1 cellular context compared by ENCODE assay signal in the genomic region with DNA sequence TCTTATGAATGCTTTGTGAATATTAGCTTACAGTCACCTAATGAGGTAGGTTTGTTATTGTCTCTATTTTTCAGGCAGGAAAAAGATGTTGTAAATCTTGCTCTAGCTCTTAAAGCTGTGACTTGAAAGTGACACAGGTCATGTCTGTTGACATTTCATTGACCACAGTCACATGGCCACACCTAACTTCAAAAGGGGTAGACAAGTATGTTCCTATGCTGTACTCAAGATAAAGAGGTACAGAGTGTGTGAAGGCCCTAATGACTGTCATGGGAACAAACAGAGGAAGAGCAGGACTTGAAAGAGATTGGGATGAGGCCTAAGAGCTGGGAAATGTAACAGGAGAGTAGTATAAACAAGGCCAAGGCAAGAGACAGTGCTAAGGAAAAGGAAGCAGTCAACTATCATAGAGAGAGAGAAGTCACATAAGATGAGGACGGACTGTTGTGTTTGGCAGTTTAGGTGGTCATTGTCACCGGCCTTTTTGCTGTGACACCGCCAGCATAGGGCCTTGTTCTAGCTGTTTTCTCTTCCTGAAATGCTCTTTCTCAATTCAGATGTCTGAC.
TF ChIP-seq lines count a peak whose summit lies in the region.

No MANE protein-coding gene starts in this region.

TF ChIP-seq in HepG2, 621 proteins besides CTCF, POLR2A, EP300 and RAD21 (continued from another document and continues in another):
- TF ChIP-seq, protein P1, sequence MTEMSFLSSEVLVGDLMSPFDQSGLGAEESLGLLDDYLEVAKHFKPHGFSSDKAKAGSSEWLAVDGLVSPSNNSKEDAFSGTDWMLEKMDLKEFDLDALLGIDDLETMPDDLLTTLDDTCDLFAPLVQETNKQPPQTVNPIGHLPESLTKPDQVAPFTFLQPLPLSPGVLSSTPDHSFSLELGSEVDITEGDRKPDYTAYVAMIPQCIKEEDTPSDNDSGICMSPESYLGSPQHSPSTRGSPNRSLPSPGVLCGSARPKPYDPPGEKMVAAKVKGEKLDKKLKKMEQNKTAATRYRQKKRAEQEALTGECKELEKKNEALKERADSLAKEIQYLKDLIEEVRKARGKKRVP (CRISPR knock-in tag; IDR thresholded peaks at IDR 0.05) = no peak
- TF ChIP-seq PAWR (CRISPR knock-in tag; IDR thresholded peaks at IDR 0.05; ENCODE audit: borderline replicate concordance) = no peak
- TF ChIP-seq NR2F2 (IDR thresholded peaks at IDR 0.05; ENCODE audit: borderline replicate concordance, low read depth) = peak; percentile 79
- 0 out of 2 replicates have a peak, but pooled peaks have one; percentile 20 for TF ChIP-seq ATF1 (CRISPR knock-in tag; IDR thresholded peaks at IDR 0.05)
- TF ChIP-seq, protein P2, sequence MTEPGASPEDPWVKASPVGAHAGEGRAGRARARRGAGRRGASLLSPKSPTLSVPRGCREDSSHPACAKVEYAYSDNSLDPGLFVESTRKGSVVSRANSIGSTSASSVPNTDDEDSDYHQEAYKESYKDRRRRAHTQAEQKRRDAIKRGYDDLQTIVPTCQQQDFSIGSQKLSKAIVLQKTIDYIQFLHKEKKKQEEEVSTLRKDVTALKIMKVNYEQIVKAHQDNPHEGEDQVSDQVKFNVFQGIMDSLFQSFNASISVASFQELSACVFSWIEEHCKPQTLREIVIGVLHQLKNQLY (CRISPR knock-in tag; IDR thresholded peaks at IDR 0.05) = no peak
- TF ChIP-seq STAT5B (CRISPR knock-in tag; IDR thresholded peaks at IDR 0.05) = no peak
- TF ChIP-seq NR2F6 (IDR thresholded peaks at IDR 0.05) = peak; percentile 76
- peak; percentile 68 for TF ChIP-seq NR2F6 (CRISPR knock-in tag; IDR thresholded peaks at IDR 0.05)
- no peak for TF ChIP-seq POLR2G (IDR thresholded peaks at IDR 0.05; ENCODE audit: low read depth, low read length)
- peak; percentile 67; the same call in 1 of the 2 replicates for TF ChIP-seq ZNF3 (CRISPR knock-in tag; IDR thresholded peaks at IDR 0.05)
- peak; percentile 26; the same call in 1 of the 2 replicates for TF ChIP-seq CREM (IDR thresholded peaks at IDR 0.05)
- TF ChIP-seq CREM (CRISPR knock-in tag; IDR thresholded peaks at IDR 0.05) = no peak
- TF ChIP-seq FOXP1 (IDR thresholded peaks at IDR 0.05) = no peak
- TF ChIP-seq FOXP1 (CRISPR knock-in tag; IDR thresholded peaks at IDR 0.05) = peak; percentile 45; the same call in 1 of the 2 replicates
- peak; percentile 60; the same call in 1 of the 2 replicates for TF ChIP-seq TBX2 (CRISPR knock-in tag; IDR thresholded peaks at IDR 0.05; ENCODE audit: borderline replicate concordance)
- no peak for TF ChIP-seq ZNF160 (CRISPR knock-in tag; IDR thresholded peaks at IDR 0.05)
- no peak for TF ChIP-seq CC2D1A (CRISPR knock-in tag; IDR thresholded peaks at IDR 0.05)
- no peak for TF ChIP-seq AGO2 (optimal IDR thresholded peaks at IDR 0.05; ENCODE audit: low read depth, low read length)
- TF ChIP-seq NFKBIZ (CRISPR knock-in tag; IDR thresholded peaks at IDR 0.05) = no peak
- TF ChIP-seq ZNF678 (CRISPR knock-in tag; IDR thresholded peaks at IDR 0.05) = no peak
- no peak for TF ChIP-seq ZNF143 (CRISPR knock-in tag; IDR thresholded peaks at IDR 0.05)
- TF ChIP-seq SAP130 (CRISPR knock-in tag; IDR thresholded peaks at IDR 0.05; ENCODE audit: low read depth) = 0 out of 2 replicates have a peak, but pooled peaks have one; percentile 12
- TF ChIP-seq FOSL2 (CRISPR knock-in tag; IDR thresholded peaks at IDR 0.05) = peak; percentile 34; the same call in 1 of the 2 replicates
- no peak for TF ChIP-seq ZNF235 (CRISPR knock-in tag; IDR thresholded peaks at IDR 0.05; ENCODE audit: borderline replicate concordance)
- TF ChIP-seq, protein P3, sequence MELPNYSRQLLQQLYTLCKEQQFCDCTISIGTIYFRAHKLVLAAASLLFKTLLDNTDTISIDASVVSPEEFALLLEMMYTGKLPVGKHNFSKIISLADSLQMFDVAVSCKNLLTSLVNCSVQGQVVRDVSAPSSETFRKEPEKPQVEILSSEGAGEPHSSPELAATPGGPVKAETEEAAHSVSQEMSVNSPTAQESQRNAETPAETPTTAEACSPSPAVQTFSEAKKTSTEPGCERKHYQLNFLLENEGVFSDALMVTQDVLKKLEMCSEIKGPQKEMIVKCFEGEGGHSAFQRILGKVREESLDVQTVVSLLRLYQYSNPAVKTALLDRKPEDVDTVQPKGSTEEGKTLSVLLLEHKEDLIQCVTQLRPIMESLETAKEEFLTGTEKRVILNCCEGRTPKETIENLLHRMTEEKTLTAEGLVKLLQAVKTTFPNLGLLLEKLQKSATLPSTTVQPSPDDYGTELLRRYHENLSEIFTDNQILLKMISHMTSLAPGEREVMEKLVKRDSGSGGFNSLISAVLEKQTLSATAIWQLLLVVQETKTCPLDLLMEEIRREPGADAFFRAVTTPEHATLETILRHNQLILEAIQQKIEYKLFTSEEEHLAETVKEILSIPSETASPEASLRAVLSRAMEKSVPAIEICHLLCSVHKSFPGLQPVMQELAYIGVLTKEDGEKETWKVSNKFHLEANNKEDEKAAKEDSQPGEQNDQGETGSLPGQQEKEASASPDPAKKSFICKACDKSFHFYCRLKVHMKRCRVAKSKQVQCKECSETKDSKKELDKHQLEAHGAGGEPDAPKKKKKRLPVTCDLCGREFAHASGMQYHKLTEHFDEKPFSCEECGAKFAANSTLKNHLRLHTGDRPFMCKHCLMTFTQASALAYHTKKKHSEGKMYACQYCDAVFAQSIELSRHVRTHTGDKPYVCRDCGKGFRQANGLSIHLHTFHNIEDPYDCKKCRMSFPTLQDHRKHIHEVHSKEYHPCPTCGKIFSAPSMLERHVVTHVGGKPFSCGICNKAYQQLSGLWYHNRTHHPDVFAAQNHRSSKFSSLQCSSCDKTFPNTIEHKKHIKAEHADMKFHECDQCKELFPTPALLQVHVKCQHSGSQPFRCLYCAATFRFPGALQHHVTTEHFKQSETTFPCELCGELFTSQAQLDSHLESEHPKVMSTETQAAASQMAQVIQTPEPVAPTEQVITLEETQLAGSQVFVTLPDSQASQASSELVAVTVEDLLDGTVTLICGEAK (IDR thresholded peaks at IDR 0.05) = no peak
- TF ChIP-seq, protein P3 (CRISPR knock-in tag; IDR thresholded peaks at IDR 0.05) = no peak
- peak; percentile 39; the same call in 1 of the 2 replicates for TF ChIP-seq ISL2 (CRISPR knock-in tag; IDR thresholded peaks at IDR 0.05)
- TF ChIP-seq, protein P4, sequence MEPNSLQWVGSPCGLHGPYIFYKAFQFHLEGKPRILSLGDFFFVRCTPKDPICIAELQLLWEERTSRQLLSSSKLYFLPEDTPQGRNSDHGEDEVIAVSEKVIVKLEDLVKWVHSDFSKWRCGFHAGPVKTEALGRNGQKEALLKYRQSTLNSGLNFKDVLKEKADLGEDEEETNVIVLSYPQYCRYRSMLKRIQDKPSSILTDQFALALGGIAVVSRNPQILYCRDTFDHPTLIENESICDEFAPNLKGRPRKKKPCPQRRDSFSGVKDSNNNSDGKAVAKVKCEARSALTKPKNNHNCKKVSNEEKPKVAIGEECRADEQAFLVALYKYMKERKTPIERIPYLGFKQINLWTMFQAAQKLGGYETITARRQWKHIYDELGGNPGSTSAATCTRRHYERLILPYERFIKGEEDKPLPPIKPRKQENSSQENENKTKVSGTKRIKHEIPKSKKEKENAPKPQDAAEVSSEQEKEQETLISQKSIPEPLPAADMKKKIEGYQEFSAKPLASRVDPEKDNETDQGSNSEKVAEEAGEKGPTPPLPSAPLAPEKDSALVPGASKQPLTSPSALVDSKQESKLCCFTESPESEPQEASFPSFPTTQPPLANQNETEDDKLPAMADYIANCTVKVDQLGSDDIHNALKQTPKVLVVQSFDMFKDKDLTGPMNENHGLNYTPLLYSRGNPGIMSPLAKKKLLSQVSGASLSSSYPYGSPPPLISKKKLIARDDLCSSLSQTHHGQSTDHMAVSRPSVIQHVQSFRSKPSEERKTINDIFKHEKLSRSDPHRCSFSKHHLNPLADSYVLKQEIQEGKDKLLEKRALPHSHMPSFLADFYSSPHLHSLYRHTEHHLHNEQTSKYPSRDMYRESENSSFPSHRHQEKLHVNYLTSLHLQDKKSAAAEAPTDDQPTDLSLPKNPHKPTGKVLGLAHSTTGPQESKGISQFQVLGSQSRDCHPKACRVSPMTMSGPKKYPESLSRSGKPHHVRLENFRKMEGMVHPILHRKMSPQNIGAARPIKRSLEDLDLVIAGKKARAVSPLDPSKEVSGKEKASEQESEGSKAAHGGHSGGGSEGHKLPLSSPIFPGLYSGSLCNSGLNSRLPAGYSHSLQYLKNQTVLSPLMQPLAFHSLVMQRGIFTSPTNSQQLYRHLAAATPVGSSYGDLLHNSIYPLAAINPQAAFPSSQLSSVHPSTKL (CRISPR knock-in tag; IDR thresholded peaks at IDR 0.05) = peak; percentile 48; the same call in 1 of the 2 replicates
- 0 out of 2 replicates have a peak, but pooled peaks have one; percentile 13 for TF ChIP-seq ZNF331 (CRISPR knock-in tag; IDR thresholded peaks at IDR 0.05)
- TF ChIP-seq IKZF4 (CRISPR knock-in tag; IDR thresholded peaks at IDR 0.05; ENCODE audit: borderline replicate concordance, low read depth, not compliant biosample characterization) = no peak
- peak; percentile 48; the same call in 1 of the 2 replicates for TF ChIP-seq HMG20A (CRISPR knock-in tag; IDR thresholded peaks at IDR 0.05; ENCODE audit: borderline replicate concordance)
- peak; percentile 25; the same call in 1 of the 2 replicates for TF ChIP-seq ZFX (CRISPR knock-in tag; IDR thresholded peaks at IDR 0.05; ENCODE audit: low read depth)
- TF ChIP-seq, protein P5, sequence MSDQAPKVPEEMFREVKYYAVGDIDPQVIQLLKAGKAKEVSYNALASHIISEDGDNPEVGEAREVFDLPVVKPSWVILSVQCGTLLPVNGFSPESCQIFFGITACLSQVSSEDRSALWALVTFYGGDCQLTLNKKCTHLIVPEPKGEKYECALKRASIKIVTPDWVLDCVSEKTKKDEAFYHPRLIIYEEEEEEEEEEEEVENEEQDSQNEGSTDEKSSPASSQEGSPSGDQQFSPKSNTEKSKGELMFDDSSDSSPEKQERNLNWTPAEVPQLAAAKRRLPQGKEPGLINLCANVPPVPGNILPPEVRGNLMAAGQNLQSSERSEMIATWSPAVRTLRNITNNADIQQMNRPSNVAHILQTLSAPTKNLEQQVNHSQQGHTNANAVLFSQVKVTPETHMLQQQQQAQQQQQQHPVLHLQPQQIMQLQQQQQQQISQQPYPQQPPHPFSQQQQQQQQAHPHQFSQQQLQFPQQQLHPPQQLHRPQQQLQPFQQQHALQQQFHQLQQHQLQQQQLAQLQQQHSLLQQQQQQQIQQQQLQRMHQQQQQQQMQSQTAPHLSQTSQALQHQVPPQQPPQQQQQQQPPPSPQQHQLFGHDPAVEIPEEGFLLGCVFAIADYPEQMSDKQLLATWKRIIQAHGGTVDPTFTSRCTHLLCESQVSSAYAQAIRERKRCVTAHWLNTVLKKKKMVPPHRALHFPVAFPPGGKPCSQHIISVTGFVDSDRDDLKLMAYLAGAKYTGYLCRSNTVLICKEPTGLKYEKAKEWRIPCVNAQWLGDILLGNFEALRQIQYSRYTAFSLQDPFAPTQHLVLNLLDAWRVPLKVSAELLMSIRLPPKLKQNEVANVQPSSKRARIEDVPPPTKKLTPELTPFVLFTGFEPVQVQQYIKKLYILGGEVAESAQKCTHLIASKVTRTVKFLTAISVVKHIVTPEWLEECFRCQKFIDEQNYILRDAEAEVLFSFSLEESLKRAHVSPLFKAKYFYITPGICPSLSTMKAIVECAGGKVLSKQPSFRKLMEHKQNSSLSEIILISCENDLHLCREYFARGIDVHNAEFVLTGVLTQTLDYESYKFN (CRISPR knock-in tag; conservative IDR thresholded peaks at IDR 0.05) = peak; percentile 27; the same call in 1 of the 2 replicates
- TF ChIP-seq ZFP82 (CRISPR knock-in tag; IDR thresholded peaks at IDR 0.05; ENCODE audit: borderline replicate concordance) = no peak
- TF ChIP-seq, protein P6, sequence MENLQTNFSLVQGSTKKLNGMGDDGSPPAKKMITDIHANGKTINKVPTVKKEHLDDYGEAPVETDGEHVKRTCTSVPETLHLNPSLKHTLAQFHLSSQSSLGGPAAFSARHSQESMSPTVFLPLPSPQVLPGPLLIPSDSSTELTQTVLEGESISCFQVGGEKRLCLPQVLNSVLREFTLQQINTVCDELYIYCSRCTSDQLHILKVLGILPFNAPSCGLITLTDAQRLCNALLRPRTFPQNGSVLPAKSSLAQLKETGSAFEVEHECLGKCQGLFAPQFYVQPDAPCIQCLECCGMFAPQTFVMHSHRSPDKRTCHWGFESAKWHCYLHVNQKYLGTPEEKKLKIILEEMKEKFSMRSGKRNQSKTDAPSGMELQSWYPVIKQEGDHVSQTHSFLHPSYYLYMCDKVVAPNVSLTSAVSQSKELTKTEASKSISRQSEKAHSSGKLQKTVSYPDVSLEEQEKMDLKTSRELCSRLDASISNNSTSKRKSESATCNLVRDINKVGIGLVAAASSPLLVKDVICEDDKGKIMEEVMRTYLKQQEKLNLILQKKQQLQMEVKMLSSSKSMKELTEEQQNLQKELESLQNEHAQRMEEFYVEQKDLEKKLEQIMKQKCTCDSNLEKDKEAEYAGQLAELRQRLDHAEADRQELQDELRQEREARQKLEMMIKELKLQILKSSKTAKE (CRISPR knock-in tag; IDR thresholded peaks at IDR 0.05; ENCODE audit: borderline replicate concordance) = no peak
- TF ChIP-seq NR2F1 (CRISPR knock-in tag; IDR thresholded peaks at IDR 0.05) = peak; percentile 16 to 59; a peak in 1 of 4 replicates
- peak; percentile 70; the same call in 1 of the 2 replicates for TF ChIP-seq TBX3 (IDR thresholded peaks at IDR 0.05; ENCODE audit: borderline replicate concordance)
- no peak for TF ChIP-seq ZNF850 (CRISPR knock-in tag; conservative IDR thresholded peaks at IDR 0.05)
- no peak for TF ChIP-seq ZNF30 (CRISPR knock-in tag; IDR thresholded peaks at IDR 0.05)
- 0 out of 2 replicates have a peak, but pooled peaks have one; percentile 26 for TF ChIP-seq SOX5 (CRISPR knock-in tag; IDR thresholded peaks at IDR 0.05; ENCODE audit: borderline replicate concordance)
- no peak for TF ChIP-seq SOX13 (IDR thresholded peaks at IDR 0.05)
- TF ChIP-seq SOX13 (CRISPR knock-in tag; conservative IDR thresholded peaks at IDR 0.05 in 1 of 2, IDR thresholded peaks at IDR 0.05 in 1 of 2) = peak in 1 of 2 experiments; percentile 43; a peak in 1 of 4 replicates
